15 cellular contexts compared by ENCODE assay signal in genomic region chr18:24543408-24544140, GRCh38.
DNase-seq lines count a peak whose midpoint lies in the region; ATAC-seq, FAIRE-seq and TF ChIP-seq lines count a peak whose summit lies in the region.
"Had no signal": no experiment of that assay in that cellular context is flagged by ENCODE, and none has a peak within 500 bp of the region (broad histone marks: within the 10 kb centered on the region; RNA-seq: fewer than 3 reads in every experiment).

No MANE protein-coding gene starts in this region.

- peak; percentile 56 for FAIRE-seq in K562 (lab: Jason Lieb, UNC)
- FAIRE-seq: HTR-8/SVneo had no signal

- TF ChIP-seq EP300 in K562 (IDR thresholded peaks at IDR 0.05; ENCODE audit: low read length): no peak

- CTCF ChIA-PET in K562 (lab: Yijun Ruan, JAX; ENCODE audit: low intra/inter-chr PET ratio): interaction anchor here (0.7 to 1.0 kb wide), 2 partner anchors 17 to 183 kb away, joined by 4 to 5 read pairs; no protein-coding TSS in a partner anchor

- H2AFZ ChIP-seq in K562 (ENCODE audit: low read depth, low read length): no peak overlapping the region

- in situ Hi-C loops in K562 (cut with MboI): no loop called here

- H3K4me3 ChIP-seq in K562: no peak overlapping the region
- H3K4me3 ChIP-seq in mucosa of descending colon: no peak overlapping the region
- H3K4me3 ChIP-seq: Peyer's patch had no signal

- H3K4me1 ChIP-seq in K562 (replicated peaks in 1 of 2; ENCODE audit: control insufficient read depth in 2 of 2, insufficient read depth in 2 of 2, low read length in 2 of 2) (no peaks in the 10 kb centered on the region), mucosa of descending colon (ENCODE audit: low read depth) (no peaks in the 10 kb centered on the region)

- H3K4me2 ChIP-seq in K562 (ENCODE audit: insufficient read depth, low read length): no peak overlapping the region

- intact Hi-C loops in K562 (cut with micrococcal nuclease): loop anchor here (1.0 to 10.0 kb wide), 3 partner anchors 61 to 1351 kb away; no protein-coding TSS in a partner anchor
- intact Hi-C loops in mucosa of descending colon (cut with DNase I, micrococcal nuclease): no loop called here

- H4K20me1 ChIP-seq in K562 (replicated peaks; ENCODE audit: control insufficient read depth, insufficient read depth, low read length): no peaks in the 10 kb centered on the region

- H3K9me3 Mint-ChIP-seq in mesothelial cell of epicardium: no peaks in the 10 kb centered on the region
- H3K9me3 Mint-ChIP-seq: CD8-positive, alpha-beta T cell; T-helper 1 cell treated with Interleukin-12 subunit alpha and Interleukin-12 subunit beta and Interleukin-4 antibody, amounts not matched to agents 30 μg/mL and 1 μg/mL, for 36 hours had no signal

- H3K36me3 ChIP-seq in K562 (ENCODE audit: control insufficient read depth, insufficient read depth, low read length) (no peaks in the 10 kb centered on the region), mucosa of descending colon (ENCODE audit: low read depth) (no peaks in the 10 kb centered on the region)
- H3K36me3 ChIP-seq: Peyer's patch had no signal

- 3% methylated on average over 5 of the region's 5 CpGs for WGBS in K562 (ENCODE audit: insufficient coverage, low coverage, missing lambda C conversion rate)

- ATAC-seq in K562 (no peak), mucosa of descending colon (peak; percentile 23), HG03280 (IDR thresholded peaks at IDR 0.05; ENCODE audit: unreplicated experiment) (no peak), GM18511 (IDR thresholded peaks at IDR 0.05; ENCODE audit: unreplicated experiment) (no peak)
- ATAC-seq: CD8-positive, alpha-beta T cell had no signal

- H3K27ac ChIP-seq in K562 (ENCODE audit: extremely low read depth, low read depth, low read length): no peak overlapping the region
- H3K27ac ChIP-seq: 22Rv1, Peyer's patch had no signal

- POLR2A ChIA-PET in K562 (lab: Yijun Ruan, JAX): interaction anchor here (0.6 kb wide), 2 partner anchors 20 to 226 kb away, joined by 3 read pairs; no protein-coding TSS in a partner anchor

- BruUV-seq in K562 (replicated peaks; lab: Mats Ljungman, UMichigan): no TSS peak

- H3K27ac Mint-ChIP-seq in mesothelial cell of epicardium: no peak overlapping the region
- H3K27ac Mint-ChIP-seq: CD8-positive, alpha-beta T cell; T-helper 1 cell treated with Interleukin-12 subunit alpha and Interleukin-12 subunit beta and Interleukin-4 antibody, amounts not matched to agents 30 μg/mL and 1 μg/mL, for 36 hours had no signal

- peak; percentile 5 for DNase-seq in DMS153 (lab: John Stamatoyannopoulos, UW)
- no peak for DNase-seq in DMS153 treated with DMSO at 0.1 percent for 48 hours (lab: John Stamatoyannopoulos, UW; ENCODE audit: unreplicated experiment)
- DNase-seq in NCI-H1105 treated with DMSO at 0.1 percent for 48 hours (lab: John Stamatoyannopoulos, UW): peak; percentile 45
- DNase-seq in K562 (ENCODE audit: extremely low read depth in 1 of 4, low spot score in 3 of 4): no peak
- no peak for DNase-seq in mucosa of descending colon
- DNase-seq in mesothelial cell of epicardium (ENCODE audit: low spot score in 2 of 2, unreplicated experiment in 2 of 2): no peak
- DNase-seq: CD8-positive, alpha-beta T cell; NCI-H1092; NCI-H187 treated with DMSO at 0.1 percent for 48 hours; Peyer's patch had no signal

- TF ChIP-seq CTCF in K562 (IDR thresholded peaks at IDR 0.05 in 2 of 3, conservative IDR thresholded peaks at IDR 0.05 in 1 of 3; ENCODE audit: insufficient read depth in 2 of 3, low read depth in 1 of 3, low read length in 3 of 3) (no peak), mucosa of descending colon (IDR thresholded peaks at IDR 0.05) (no peak), mesothelial cell of epicardium (IDR thresholded peaks at IDR 0.05; ENCODE audit: unreplicated experiment) (no peak)

- TF ChIP-seq POLR2A in K562 (conservative IDR thresholded peaks at IDR 0.05): no peak

- H3K4me1 Mint-ChIP-seq in mesothelial cell of epicardium: peaks cover 18% of the 10 kb centered on the region

- no peaks in the 10 kb centered on the region for H3K79me2 ChIP-seq in K562 (ENCODE audit: control insufficient read depth, insufficient read depth, low read length)

- H3K9ac ChIP-seq in K562 (ENCODE audit: insufficient read depth in 1 of 2, low read depth in 2 of 2, low read length in 2 of 2): no peak overlapping the region

- TF ChIP-seq RAD21 in K562 (CRISPR knock-in tag; conservative IDR thresholded peaks at IDR 0.05 in 1 of 2, IDR thresholded peaks at IDR 0.05 in 1 of 2): no peak

- no peaks in the 10 kb centered on the region for H3K9me1 ChIP-seq in K562 (ENCODE audit: control insufficient read depth, insufficient read depth, low read length)

- no peaks in the 10 kb centered on the region for H3K36me3 Mint-ChIP-seq in mesothelial cell of epicardium
- H3K36me3 Mint-ChIP-seq: CD8-positive, alpha-beta T cell had no signal

- H3K27me3 Mint-ChIP-seq in mesothelial cell of epicardium (ENCODE audit: low read depth): peaks cover 5% of the 10 kb centered on the region

- no peaks in the 10 kb centered on the region for H3K27me3 ChIP-seq in K562 (ENCODE audit: control insufficient read depth in 2 of 2, insufficient read depth in 2 of 2, low read length in 2 of 2)
- H3K27me3 ChIP-seq: Peyer's patch had no signal

- H3K9me3 ChIP-seq in K562 (replicated peaks; ENCODE audit: control insufficient read depth, insufficient read depth, low read depth, low read length) (no peaks in the 10 kb centered on the region), mucosa of descending colon (no peaks in the 10 kb centered on the region)
- H3K9me3 ChIP-seq: Peyer's patch had no signal

- no peak overlapping the region for H3K4me3 Mint-ChIP-seq in mesothelial cell of epicardium
- H3K4me3 Mint-ChIP-seq: CD8-positive, alpha-beta T cell; T-helper 1 cell treated with Interleukin-12 subunit alpha and Interleukin-12 subunit beta and Interleukin-4 antibody, amounts not matched to agents 30 μg/mL and 1 μg/mL, for 36 hours had no signal

TF ChIP-seq in K562, 482 proteins besides CTCF, POLR2A, EP300 and RAD21:
- peak; percentile 84 for TF ChIP-seq ZNF24 (IDR thresholded peaks at IDR 0.05)
- TF ChIP-seq TAF9B (IDR thresholded peaks at IDR 0.05; ENCODE audit: partially characterized antibody): no peak
- TF ChIP-seq ZNF785 (CRISPR knock-in tag; IDR thresholded peaks at IDR 0.05): no peak
- no peak for TF ChIP-seq RBM25 (IDR thresholded peaks at IDR 0.05; ENCODE audit: low read depth, low read length, severe bottlenecking)
- TF ChIP-seq SAFB (IDR thresholded peaks at IDR 0.05; ENCODE audit: borderline replicate concordance, low read depth, low read length): no peak

Comparison
In these comparisons a context has a peak if more than half of its experiments do, and no peak if none do; other contexts are left out.
1. DNase-seq: peak in DMS153 (single experiment) and NCI-H1105 treated with DMSO at 0.1 percent for 48 hours (single experiment); none in DMS153 treated with DMSO at 0.1 percent for 48 hours (single experiment), K562 (0 of 4), mucosa of descending colon (0 of 3) and mesothelial cell of epicardium (0 of 2).